In genomic region chr12:53338916-53339315, GRCh38 we compare ENCODE assay signal across 28 cellular contexts. TPM values are rescaled to one million over a fixed set of nuclear protein-coding genes. Genes with fewer than 3 reads are reported as not detected.
"Had no signal": no experiment of that assay in that cellular context is flagged by ENCODE, and none has a peak within 500 bp of the region (broad histone marks: within the 10 kb centered on the region; RNA-seq: fewer than 3 reads in every experiment).

No MANE protein-coding gene starts in this region.

- H3K36me3 Mint-ChIP-seq: activated CD4-positive, alpha-beta memory T cell treated with anti-CD3 and anti-CD28 coated beads for 36 hours; activated naive CD8-positive, alpha-beta T cell treated with anti-CD3 and anti-CD28 coated beads for 36 hours; natural killer cell treated with Interleukin-12 subunit alpha and Interleukin-12 subunit beta and Interleukin-15 and Interleukin-18, amount 100 ng/mL, for 72 hours had no signal

- H3K27ac Mint-ChIP-seq: activated B cell treated with CpG ODN at 0.5 μM for 24 hours; activated CD4-positive, alpha-beta memory T cell treated with anti-CD3 and anti-CD28 coated beads for 36 hours; activated naive CD8-positive, alpha-beta T cell treated with anti-CD3 and anti-CD28 coated beads for 36 hours; natural killer cell treated with Interleukin-12 subunit alpha and Interleukin-12 subunit beta and Interleukin-15 and Interleukin-18, amount 100 ng/mL, for 72 hours had no signal

- H3K4me1 ChIP-seq: colonic mucosa, pancreas, stomach, uterus had no signal

- H3K36me3 ChIP-seq: colonic mucosa, neutrophil, pancreas, stomach, transverse colon, uterus had no signal

- H3K4me3 ChIP-seq: colonic mucosa, dorsolateral prefrontal cortex, pancreas, stomach, transverse colon, uterus had no signal

- H3K4me3 Mint-ChIP-seq: activated B cell treated with CpG ODN at 0.5 μM for 24 hours; activated CD4-positive, alpha-beta memory T cell treated with anti-CD3 and anti-CD28 coated beads for 36 hours; activated naive CD8-positive, alpha-beta T cell treated with anti-CD3 and anti-CD28 coated beads for 36 hours; natural killer cell treated with Interleukin-12 subunit alpha and Interleukin-12 subunit beta and Interleukin-15 and Interleukin-18, amount 100 ng/mL, for 72 hours had no signal

- H3K9me3 ChIP-seq: colonic mucosa, neutrophil, pancreas, stomach, transverse colon, uterus had no signal

- H3K27me3 ChIP-seq: pancreas, uterus had no signal

- DNase-seq: activated B cell treated with CpG ODN at 0.5 μM for 24 hours; activated CD4-positive, alpha-beta memory T cell treated with anti-CD3 and anti-CD28 coated beads for 36 hours; activated CD4-positive, alpha-beta T cell treated with anti-CD3 and anti-CD28 coated beads for 4 hours; activated naive CD4-positive, alpha-beta T cell treated with Interleukin-2 at 50 U/mL for 16 hours; activated naive CD8-positive, alpha-beta T cell treated with anti-CD3 and anti-CD28 coated beads for 36 hours; activated T-cell treated with anti-CD3 and anti-CD28 coated beads, Interleukin-2, amount 50 U/mL, for 48 hours; amniotic stem cell; colonic mucosa; dorsolateral prefrontal cortex; effector memory CD8-positive, alpha-beta T cell; hypothalamus; left ventricle myocardium superior; mammary epithelial cell; right cardiac atrium; stimulated activated CD4-positive, alpha-beta T cell treated with anti-CD3 and anti-CD28 coated beads, Interleukin-12 subunit alpha, Interleukin-12 subunit beta, amount 100 ng/mL, for 4 hours; stimulated activated CD4-positive, alpha-beta T cell treated with anti-CD3 and anti-CD28 coated beads, Interleukin-4, amount 100 ng/mL, for 4 hours; stomach; T1000; transverse colon; uterus had no signal

- ATAC-seq: effector memory CD8-positive, alpha-beta T cell; esophagus mucosa; left ventricle myocardium superior; natural killer cell treated with Interleukin-12 subunit alpha and Interleukin-12 subunit beta and Interleukin-15 and Interleukin-18, amount 100 ng/mL, for 72 hours; pancreas; right cardiac atrium had no signal

- H3K27ac ChIP-seq: colonic mucosa, dorsolateral prefrontal cortex, neutrophil, pancreas, stomach, transverse colon, uterus had no signal

RNA-seq across cellular contexts. Expression of gene SP7, which starts 2.8 kb away (rescaled TPM):
- total RNA-seq: activated B cell treated with CpG ODN at 0.5 μM for 24 hours; activated CD4-positive, alpha-beta memory T cell treated with anti-CD3 and anti-CD28 coated beads for 36 hours; activated naive CD8-positive, alpha-beta T cell treated with anti-CD3 and anti-CD28 coated beads for 36 hours; bronchial epithelial cell; colonic mucosa; endothelial cell of umbilical vein; esophagus mucosa; left ventricle myocardium superior; mammary epithelial cell; natural killer cell treated with Interleukin-12 subunit alpha and Interleukin-12 subunit beta and Interleukin-15 and Interleukin-18, amount 100 ng/mL, for 72 hours; pancreas; pulmonary artery endothelial cell; right cardiac atrium; stomach; temporal lobe; transverse colon had no signal
